Comparison of ENCODE assay signal across 1 cellular context in genomic region chr1:92544756-92545165, GRCh38.
TF ChIP-seq lines count a peak whose summit lies in the region.

No MANE protein-coding gene starts in this region.

TF ChIP-seq in K562, 482 proteins besides CTCF, POLR2A, EP300 and RAD21 (continued from another document and continues in another):
- TF ChIP-seq, protein P1, sequence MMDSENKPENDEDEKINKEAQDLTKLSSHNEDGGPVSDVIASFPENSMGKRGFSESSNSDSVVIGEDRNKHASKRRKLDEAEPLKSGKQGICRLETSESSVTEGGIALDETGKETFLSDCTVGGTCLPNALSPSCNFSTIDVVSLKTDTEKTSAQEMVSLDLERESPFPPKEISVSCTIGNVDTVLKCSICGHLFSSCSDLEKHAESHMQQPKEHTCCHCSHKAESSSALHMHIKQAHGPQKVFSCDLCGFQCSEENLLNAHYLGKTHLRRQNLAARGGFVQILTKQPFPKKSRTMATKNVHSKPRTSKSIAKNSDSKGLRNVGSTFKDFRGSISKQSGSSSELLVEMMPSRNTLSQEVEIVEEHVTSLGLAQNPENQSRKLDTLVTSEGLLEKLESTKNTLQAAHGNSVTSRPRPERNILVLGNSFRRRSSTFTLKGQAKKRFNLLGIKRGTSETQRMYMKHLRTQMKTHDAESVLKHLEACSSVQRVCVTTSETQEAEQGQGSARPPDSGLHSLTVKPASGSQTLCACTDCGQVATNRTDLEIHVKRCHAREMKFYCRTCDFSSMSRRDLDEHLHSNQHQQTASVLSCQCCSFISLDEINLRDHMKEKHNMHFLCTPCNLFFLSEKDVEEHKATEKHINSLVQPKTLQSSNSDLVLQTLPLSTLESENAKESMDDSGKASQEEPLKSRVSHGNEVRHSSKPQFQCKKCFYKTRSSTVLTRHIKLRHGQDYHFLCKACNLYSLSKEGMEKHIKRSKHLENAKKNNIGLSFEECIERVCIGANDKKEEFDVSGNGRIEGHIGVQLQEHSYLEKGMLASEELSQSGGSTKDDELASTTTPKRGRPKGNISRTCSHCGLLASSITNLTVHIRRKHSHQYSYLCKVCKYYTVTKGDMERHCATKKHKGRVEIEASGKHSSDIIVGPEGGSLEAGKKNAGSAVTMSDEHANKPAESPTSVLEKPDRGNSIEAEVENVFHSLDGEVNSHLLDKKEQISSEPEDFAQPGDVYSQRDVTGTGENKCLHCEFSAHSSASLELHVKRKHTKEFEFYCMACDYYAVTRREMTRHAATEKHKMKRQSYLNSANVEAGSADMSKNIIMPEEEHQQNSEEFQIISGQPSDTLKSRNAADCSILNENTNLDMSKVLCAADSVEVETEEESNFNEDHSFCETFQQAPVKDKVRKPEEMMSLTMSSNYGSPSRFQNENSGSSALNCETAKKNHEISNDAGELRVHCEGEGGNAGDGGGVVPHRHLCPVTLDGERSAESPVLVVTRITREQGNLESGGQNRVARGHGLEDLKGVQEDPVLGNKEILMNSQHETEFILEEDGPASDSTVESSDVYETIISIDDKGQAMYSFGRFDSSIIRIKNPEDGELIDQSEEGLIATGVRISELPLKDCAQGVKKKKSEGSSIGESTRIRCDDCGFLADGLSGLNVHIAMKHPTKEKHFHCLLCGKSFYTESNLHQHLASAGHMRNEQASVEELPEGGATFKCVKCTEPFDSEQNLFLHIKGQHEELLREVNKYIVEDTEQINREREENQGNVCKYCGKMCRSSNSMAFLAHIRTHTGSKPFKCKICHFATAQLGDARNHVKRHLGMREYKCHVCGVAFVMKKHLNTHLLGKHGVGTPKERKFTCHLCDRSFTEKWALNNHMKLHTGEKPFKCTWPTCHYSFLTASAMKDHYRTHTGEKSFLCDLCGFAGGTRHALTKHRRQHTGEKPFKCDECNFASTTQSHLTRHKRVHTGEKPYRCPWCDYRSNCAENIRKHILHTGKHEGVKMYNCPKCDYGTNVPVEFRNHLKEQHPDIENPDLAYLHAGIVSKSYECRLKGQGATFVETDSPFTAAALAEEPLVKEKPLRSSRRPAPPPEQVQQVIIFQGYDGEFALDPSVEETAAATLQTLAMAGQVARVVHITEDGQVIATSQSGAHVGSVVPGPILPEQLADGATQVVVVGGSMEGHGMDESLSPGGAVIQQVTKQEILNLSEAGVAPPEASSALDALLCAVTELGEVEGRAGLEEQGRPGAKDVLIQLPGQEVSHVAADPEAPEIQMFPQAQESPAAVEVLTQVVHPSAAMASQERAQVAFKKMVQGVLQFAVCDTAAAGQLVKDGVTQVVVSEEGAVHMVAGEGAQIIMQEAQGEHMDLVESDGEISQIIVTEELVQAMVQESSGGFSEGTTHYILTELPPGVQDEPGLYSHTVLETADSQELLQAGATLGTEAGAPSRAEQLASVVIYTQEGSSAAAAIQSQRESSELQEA (IDR thresholded peaks at IDR 0.05; ENCODE audit: low read depth): no peak
- no peak for TF ChIP-seq KDM2B (CRISPR knock-in tag; IDR thresholded peaks at IDR 0.05)
- TF ChIP-seq, protein P2, sequence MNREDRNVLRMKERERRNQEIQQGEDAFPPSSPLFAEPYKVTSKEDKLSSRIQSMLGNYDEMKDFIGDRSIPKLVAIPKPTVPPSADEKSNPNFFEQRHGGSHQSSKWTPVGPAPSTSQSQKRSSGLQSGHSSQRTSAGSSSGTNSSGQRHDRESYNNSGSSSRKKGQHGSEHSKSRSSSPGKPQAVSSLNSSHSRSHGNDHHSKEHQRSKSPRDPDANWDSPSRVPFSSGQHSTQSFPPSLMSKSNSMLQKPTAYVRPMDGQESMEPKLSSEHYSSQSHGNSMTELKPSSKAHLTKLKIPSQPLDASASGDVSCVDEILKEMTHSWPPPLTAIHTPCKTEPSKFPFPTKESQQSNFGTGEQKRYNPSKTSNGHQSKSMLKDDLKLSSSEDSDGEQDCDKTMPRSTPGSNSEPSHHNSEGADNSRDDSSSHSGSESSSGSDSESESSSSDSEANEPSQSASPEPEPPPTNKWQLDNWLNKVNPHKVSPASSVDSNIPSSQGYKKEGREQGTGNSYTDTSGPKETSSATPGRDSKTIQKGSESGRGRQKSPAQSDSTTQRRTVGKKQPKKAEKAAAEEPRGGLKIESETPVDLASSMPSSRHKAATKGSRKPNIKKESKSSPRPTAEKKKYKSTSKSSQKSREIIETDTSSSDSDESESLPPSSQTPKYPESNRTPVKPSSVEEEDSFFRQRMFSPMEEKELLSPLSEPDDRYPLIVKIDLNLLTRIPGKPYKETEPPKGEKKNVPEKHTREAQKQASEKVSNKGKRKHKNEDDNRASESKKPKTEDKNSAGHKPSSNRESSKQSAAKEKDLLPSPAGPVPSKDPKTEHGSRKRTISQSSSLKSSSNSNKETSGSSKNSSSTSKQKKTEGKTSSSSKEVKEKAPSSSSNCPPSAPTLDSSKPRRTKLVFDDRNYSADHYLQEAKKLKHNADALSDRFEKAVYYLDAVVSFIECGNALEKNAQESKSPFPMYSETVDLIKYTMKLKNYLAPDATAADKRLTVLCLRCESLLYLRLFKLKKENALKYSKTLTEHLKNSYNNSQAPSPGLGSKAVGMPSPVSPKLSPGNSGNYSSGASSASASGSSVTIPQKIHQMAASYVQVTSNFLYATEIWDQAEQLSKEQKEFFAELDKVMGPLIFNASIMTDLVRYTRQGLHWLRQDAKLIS (CRISPR knock-in tag; IDR thresholded peaks at IDR 0.05): no peak
- no peak for TF ChIP-seq CHD1 (IDR thresholded peaks at IDR 0.05; ENCODE audit: low read length)
- no peak for TF ChIP-seq TCF7L2 (IDR thresholded peaks at IDR 0.05; ENCODE audit: low read depth, low read length)
- no peak for TF ChIP-seq NCOA4 (IDR thresholded peaks at IDR 0.05; ENCODE audit: partially characterized antibody)
- peak; percentile 55; the same call in 1 of the 2 replicates for TF ChIP-seq CREB3L1 (IDR thresholded peaks at IDR 0.05; ENCODE audit: borderline replicate concordance, low read depth)
- TF ChIP-seq BRD4 (IDR thresholded peaks at IDR 0.05): no peak
- TF ChIP-seq RB1 (IDR thresholded peaks at IDR 0.05; ENCODE audit: low read depth): no peak
- TF ChIP-seq KDM1A (IDR thresholded peaks at IDR 0.05): peak; percentile 100
- no peak for TF ChIP-seq ZNF140 (CRISPR knock-in tag; IDR thresholded peaks at IDR 0.05)
- no peak for TF ChIP-seq STAG1 (CRISPR knock-in tag; IDR thresholded peaks at IDR 0.05; ENCODE audit: borderline replicate concordance)
- peak; percentile 98 for TF ChIP-seq CC2D1A (IDR thresholded peaks at IDR 0.05)
- peak; percentile 79 for TF ChIP-seq MYC (IDR thresholded peaks at IDR 0.05; ENCODE audit: low read depth, low read length)
- TF ChIP-seq MYC (CRISPR knock-in tag; IDR thresholded peaks at IDR 0.05; ENCODE audit: borderline replicate concordance, low read depth): no peak
- peak; percentile 57; the same call in 1 of the 2 replicates for TF ChIP-seq POLR2H (tag; IDR thresholded peaks at IDR 0.05; ENCODE audit: low read depth)
- peak; percentile 100 for TF ChIP-seq CBFB (CRISPR knock-in tag; IDR thresholded peaks at IDR 0.05)
- no peak for TF ChIP-seq NFYB (IDR thresholded peaks at IDR 0.05; ENCODE audit: extremely low read depth, insufficient read length)
- TF ChIP-seq CREB1 (IDR thresholded peaks at IDR 0.05): peak; percentile 86
- TF ChIP-seq CREB1 (CRISPR knock-in tag; IDR thresholded peaks at IDR 0.05): no peak; the same call in 1 of the 2 replicates
- TF ChIP-seq, protein P3, sequence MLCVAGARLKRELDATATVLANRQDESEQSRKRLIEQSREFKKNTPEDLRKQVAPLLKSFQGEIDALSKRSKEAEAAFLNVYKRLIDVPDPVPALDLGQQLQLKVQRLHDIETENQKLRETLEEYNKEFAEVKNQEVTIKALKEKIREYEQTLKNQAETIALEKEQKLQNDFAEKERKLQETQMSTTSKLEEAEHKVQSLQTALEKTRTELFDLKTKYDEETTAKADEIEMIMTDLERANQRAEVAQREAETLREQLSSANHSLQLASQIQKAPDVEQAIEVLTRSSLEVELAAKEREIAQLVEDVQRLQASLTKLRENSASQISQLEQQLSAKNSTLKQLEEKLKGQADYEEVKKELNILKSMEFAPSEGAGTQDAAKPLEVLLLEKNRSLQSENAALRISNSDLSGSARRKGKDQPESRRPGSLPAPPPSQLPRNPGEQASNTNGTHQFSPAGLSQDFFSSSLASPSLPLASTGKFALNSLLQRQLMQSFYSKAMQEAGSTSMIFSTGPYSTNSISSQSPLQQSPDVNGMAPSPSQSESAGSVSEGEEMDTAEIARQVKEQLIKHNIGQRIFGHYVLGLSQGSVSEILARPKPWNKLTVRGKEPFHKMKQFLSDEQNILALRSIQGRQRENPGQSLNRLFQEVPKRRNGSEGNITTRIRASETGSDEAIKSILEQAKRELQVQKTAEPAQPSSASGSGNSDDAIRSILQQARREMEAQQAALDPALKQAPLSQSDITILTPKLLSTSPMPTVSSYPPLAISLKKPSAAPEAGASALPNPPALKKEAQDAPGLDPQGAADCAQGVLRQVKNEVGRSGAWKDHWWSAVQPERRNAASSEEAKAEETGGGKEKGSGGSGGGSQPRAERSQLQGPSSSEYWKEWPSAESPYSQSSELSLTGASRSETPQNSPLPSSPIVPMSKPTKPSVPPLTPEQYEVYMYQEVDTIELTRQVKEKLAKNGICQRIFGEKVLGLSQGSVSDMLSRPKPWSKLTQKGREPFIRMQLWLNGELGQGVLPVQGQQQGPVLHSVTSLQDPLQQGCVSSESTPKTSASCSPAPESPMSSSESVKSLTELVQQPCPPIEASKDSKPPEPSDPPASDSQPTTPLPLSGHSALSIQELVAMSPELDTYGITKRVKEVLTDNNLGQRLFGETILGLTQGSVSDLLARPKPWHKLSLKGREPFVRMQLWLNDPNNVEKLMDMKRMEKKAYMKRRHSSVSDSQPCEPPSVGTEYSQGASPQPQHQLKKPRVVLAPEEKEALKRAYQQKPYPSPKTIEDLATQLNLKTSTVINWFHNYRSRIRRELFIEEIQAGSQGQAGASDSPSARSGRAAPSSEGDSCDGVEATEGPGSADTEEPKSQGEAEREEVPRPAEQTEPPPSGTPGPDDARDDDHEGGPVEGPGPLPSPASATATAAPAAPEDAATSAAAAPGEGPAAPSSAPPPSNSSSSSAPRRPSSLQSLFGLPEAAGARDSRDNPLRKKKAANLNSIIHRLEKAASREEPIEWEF (CRISPR knock-in tag; IDR thresholded peaks at IDR 0.05): peak; percentile 88; the same call in 1 of the 2 replicates
- no peak for TF ChIP-seq RBM17 (IDR thresholded peaks at IDR 0.05; ENCODE audit: borderline replicate concordance, low read depth, low read length)
- no peak for TF ChIP-seq HNRNPK (IDR thresholded peaks at IDR 0.05; ENCODE audit: low read depth, low read length, poor library complexity, severe bottlenecking)
- TF ChIP-seq, protein P4, sequence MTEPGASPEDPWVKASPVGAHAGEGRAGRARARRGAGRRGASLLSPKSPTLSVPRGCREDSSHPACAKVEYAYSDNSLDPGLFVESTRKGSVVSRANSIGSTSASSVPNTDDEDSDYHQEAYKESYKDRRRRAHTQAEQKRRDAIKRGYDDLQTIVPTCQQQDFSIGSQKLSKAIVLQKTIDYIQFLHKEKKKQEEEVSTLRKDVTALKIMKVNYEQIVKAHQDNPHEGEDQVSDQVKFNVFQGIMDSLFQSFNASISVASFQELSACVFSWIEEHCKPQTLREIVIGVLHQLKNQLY (CRISPR knock-in tag; conservative IDR thresholded peaks at IDR 0.05): no peak
- TF ChIP-seq FOXJ2 (tag; IDR thresholded peaks at IDR 0.05): no peak
- no peak for TF ChIP-seq NELFE (IDR thresholded peaks at IDR 0.05; ENCODE audit: insufficient read depth, insufficient read length)
- TF ChIP-seq TCF3 (CRISPR knock-in tag; IDR thresholded peaks at IDR 0.05): peak; percentile 99
- no peak for TF ChIP-seq CREBBP (IDR thresholded peaks at IDR 0.05; ENCODE audit: low read depth, low read length)
- TF ChIP-seq U2AF1 (optimal IDR thresholded peaks at IDR 0.05; ENCODE audit: low read depth, low read length): no peak
- no peak for TF ChIP-seq SNIP1 (IDR thresholded peaks at IDR 0.05; ENCODE audit: low read depth)
- peak; percentile 99 for TF ChIP-seq ZNF395 (CRISPR knock-in tag; IDR thresholded peaks at IDR 0.05)
- TF ChIP-seq, protein P5, sequence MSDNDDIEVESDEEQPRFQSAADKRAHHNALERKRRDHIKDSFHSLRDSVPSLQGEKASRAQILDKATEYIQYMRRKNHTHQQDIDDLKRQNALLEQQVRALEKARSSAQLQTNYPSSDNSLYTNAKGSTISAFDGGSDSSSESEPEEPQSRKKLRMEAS (CRISPR knock-in tag; IDR thresholded peaks at IDR 0.05): peak; percentile 78
- no peak for TF ChIP-seq RFX7 (CRISPR knock-in tag; IDR thresholded peaks at IDR 0.05)
- peak; percentile 65; the same call in 1 of the 2 replicates for TF ChIP-seq SP1 (CRISPR knock-in tag; IDR thresholded peaks at IDR 0.05)
- TF ChIP-seq RBM39 (optimal IDR thresholded peaks at IDR 0.05; ENCODE audit: low read depth, low read length): no peak
- TF ChIP-seq, protein P6, sequence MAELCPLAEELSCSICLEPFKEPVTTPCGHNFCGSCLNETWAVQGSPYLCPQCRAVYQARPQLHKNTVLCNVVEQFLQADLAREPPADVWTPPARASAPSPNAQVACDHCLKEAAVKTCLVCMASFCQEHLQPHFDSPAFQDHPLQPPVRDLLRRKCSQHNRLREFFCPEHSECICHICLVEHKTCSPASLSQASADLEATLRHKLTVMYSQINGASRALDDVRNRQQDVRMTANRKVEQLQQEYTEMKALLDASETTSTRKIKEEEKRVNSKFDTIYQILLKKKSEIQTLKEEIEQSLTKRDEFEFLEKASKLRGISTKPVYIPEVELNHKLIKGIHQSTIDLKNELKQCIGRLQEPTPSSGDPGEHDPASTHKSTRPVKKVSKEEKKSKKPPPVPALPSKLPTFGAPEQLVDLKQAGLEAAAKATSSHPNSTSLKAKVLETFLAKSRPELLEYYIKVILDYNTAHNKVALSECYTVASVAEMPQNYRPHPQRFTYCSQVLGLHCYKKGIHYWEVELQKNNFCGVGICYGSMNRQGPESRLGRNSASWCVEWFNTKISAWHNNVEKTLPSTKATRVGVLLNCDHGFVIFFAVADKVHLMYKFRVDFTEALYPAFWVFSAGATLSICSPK (IDR thresholded peaks at IDR 0.05; ENCODE audit: borderline replicate concordance): no peak
- TF ChIP-seq BMI1 (IDR thresholded peaks at IDR 0.05; ENCODE audit: low read length): no peak
- TF ChIP-seq HOXB6 (CRISPR knock-in tag; IDR thresholded peaks at IDR 0.05; ENCODE audit: borderline replicate concordance): no peak
- no peak for TF ChIP-seq TBP (optimal IDR thresholded peaks at IDR 0.05; ENCODE audit: low read depth, low read length)
- peak; percentile 96 for TF ChIP-seq NBN (IDR thresholded peaks at IDR 0.05; ENCODE audit: low read depth)
